Comparison of ENCODE assay signal across 1 cellular context in genomic region chr11:95231126-95231880, GRCh38.
A peak's percentile ranks its signal among the peaks of the same experiment; 100 is the strongest.
TF ChIP-seq lines count a peak whose summit lies in the region.

A gene with protein sequence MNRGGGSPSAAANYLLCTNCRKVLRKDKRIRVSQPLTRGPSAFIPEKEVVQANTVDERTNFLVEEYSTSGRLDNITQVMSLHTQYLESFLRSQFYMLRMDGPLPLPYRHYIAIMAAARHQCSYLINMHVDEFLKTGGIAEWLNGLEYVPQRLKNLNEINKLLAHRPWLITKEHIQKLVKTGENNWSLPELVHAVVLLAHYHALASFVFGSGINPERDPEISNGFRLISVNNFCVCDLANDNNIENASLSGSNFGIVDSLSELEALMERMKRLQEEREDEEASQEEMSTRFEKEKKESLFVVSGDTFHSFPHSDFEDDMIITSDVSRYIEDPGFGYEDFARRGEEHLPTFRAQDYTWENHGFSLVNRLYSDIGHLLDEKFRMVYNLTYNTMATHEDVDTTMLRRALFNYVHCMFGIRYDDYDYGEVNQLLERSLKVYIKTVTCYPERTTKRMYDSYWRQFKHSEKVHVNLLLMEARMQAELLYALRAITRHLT (minus strand): TSS chr11:95231202. CDS start chr11:95230860, 342 bp downstream.

TF ChIP-seq in HepG2, 621 proteins besides CTCF, POLR2A, EP300 and RAD21 (continued from another document):
- TF ChIP-seq ELF4 (CRISPR knock-in tag; IDR thresholded peaks at IDR 0.05; ENCODE audit: borderline replicate concordance) (no peak), ZNF670 (CRISPR knock-in tag; IDR thresholded peaks at IDR 0.05; ENCODE audit: borderline replicate concordance) (no peak), ASH2L (IDR thresholded peaks at IDR 0.05; ENCODE audit: insufficient read length, low read depth, low read length) (peak; percentile 19), SOX6 (IDR thresholded peaks at IDR 0.05) (no peak), SOX6 (CRISPR knock-in tag; IDR thresholded peaks at IDR 0.05) (peak; percentile 40; the same call in 1 of the 2 replicates), GATAD1 (CRISPR knock-in tag; IDR thresholded peaks at IDR 0.05) (0 out of 2 replicates have a peak, but pooled peaks have one; percentile 0), ZIK1 (CRISPR knock-in tag; IDR thresholded peaks at IDR 0.05; ENCODE audit: borderline replicate concordance, low read depth) (0 out of 2 replicates have a peak, but pooled peaks have one; percentile 53), ZNF569 (CRISPR knock-in tag; IDR thresholded peaks at IDR 0.05; ENCODE audit: borderline replicate concordance) (no peak), SP2 (CRISPR knock-in tag; IDR thresholded peaks at IDR 0.05) (peak; percentile 76), HNRNPLL (IDR thresholded peaks at IDR 0.05; ENCODE audit: low read depth, low read length, poor library complexity, severe bottlenecking) (peak; percentile 81), GABPB1 (CRISPR knock-in tag; IDR thresholded peaks at IDR 0.05) (peak; percentile 72; the same call in 1 of the 2 replicates), SPEN (CRISPR knock-in tag; IDR thresholded peaks at IDR 0.05; ENCODE audit: low read depth) (peak; percentile 30; the same call in 1 of the 2 replicates), ADNP (CRISPR knock-in tag; IDR thresholded peaks at IDR 0.05) (no peak), TBX3 (IDR thresholded peaks at IDR 0.05; ENCODE audit: borderline replicate concordance) (0 out of 2 replicates have a peak, but pooled peaks have one; percentile 19), PATZ1 (CRISPR knock-in tag; IDR thresholded peaks at IDR 0.05) (peak; percentile 41; the same call in 1 of the 2 replicates), RFX5 (IDR thresholded peaks at IDR 0.05; ENCODE audit: low read depth, low read length) (peak; percentile 96), ZFX (CRISPR knock-in tag; IDR thresholded peaks at IDR 0.05; ENCODE audit: low read depth) (0 out of 2 replicates have a peak, but pooled peaks have one; percentile 26), HNF1B (CRISPR knock-in tag; IDR thresholded peaks at IDR 0.05) (0 out of 2 replicates have a peak, but pooled peaks have one; percentile 20), RFXAP (CRISPR knock-in tag; IDR thresholded peaks at IDR 0.05; ENCODE audit: borderline replicate concordance) (peak; percentile 98), KLF9 (CRISPR knock-in tag; IDR thresholded peaks at IDR 0.05; ENCODE audit: low read depth) (no peak), ZFP36L1 (CRISPR knock-in tag; IDR thresholded peaks at IDR 0.05) (no peak), MAX (IDR thresholded peaks at IDR 0.05) (peak; percentile 61), ZSCAN20 (CRISPR knock-in tag; IDR thresholded peaks at IDR 0.05; ENCODE audit: borderline replicate concordance) (no peak), SP4 (CRISPR knock-in tag; IDR thresholded peaks at IDR 0.05) (peak; percentile 69), GATAD2A (CRISPR knock-in tag; IDR thresholded peaks at IDR 0.05) (no peak), MAZ (IDR thresholded peaks at IDR 0.05; ENCODE audit: borderline replicate concordance, low read depth, low read length) (peak; percentile 54; the same call in 1 of the 2 replicates), MAZ (CRISPR knock-in tag; IDR thresholded peaks at IDR 0.05; ENCODE audit: low read depth) (no peak)
- TF ChIP-seq, protein P1, sequence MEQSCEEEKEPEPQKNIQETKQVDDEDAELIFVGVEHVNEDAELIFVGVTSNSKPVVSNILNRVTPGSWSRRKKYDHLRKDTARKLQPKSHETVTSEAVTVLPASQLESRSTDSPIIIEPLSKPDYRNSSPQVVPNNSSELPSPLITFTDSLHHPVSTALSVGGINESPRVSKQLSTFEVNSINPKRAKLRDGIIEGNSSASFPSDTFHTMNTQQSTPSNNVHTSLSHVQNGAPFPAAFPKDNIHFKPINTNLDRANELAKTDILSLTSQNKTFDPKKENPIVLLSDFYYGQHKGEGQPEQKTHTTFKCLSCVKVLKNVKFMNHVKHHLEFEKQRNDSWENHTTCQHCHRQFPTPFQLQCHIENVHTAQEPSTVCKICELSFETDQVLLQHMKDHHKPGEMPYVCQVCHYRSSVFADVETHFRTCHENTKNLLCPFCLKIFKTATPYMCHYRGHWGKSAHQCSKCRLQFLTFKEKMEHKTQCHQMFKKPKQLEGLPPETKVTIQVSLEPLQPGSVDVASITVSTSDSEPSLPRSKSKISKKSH (CRISPR knock-in tag; IDR thresholded peaks at IDR 0.05; ENCODE audit: borderline replicate concordance), result no peak
